ENCODE assay signal across 8 cellular contexts in genomic region chr12:56040963-56041578, GRCh38. TPM values are rescaled to one million over a fixed set of nuclear protein-coding genes. Genes with fewer than 3 reads are reported as not detected.
DNase-seq lines count a peak whose midpoint lies in the region; ATAC-seq, FAIRE-seq and TF ChIP-seq lines count a peak whose summit lies in the region.

No MANE protein-coding gene starts in this region.

- H2AFZ ChIP-seq in Loucy (ENCODE audit: low read length) = peak overlapping the region; percentile 79

- H4K20me1 ChIP-seq in Loucy (ENCODE audit: insufficient read depth, low read length, poor library complexity, severe bottlenecking) = peaks cover 24% of the 10 kb centered on the region

- peaks cover 64% of the 10 kb centered on the region for H3K4me1 Mint-ChIP-seq in nephron progenitor cell

- H3K27me3 Mint-ChIP-seq in nephron progenitor cell (ENCODE audit: low read depth, poor library complexity) = no peaks in the 10 kb centered on the region

- H3K9me2 ChIP-seq in Loucy (replicated peaks; ENCODE audit: low read depth, low read length) = no peaks in the 10 kb centered on the region

- peak overlapping the region; percentile 72 for H3K9ac ChIP-seq in Loucy (ENCODE audit: low read depth, low read length, poor library complexity, severe bottlenecking)

- H3K4me2 ChIP-seq in Loucy (ENCODE audit: low read depth, low read length, poor library complexity, severe bottlenecking) = peak overlapping the region; percentile 79

- DNase-seq in coronary artery (ENCODE audit: low spot score) = no peak
- DNase-seq in nephron progenitor cell = peak; percentile 16
- no peak for DNase-seq in NCI-H446 treated with DMSO at 0.1 percent for 48 hours (lab: John Stamatoyannopoulos, UW)
- no peak for DNase-seq in frontal cortex (ENCODE audit: low spot score in 2 of 2)
- no peak for DNase-seq in activated CD8-positive, alpha-beta memory T cell treated with anti-CD3 and anti-CD28 coated beads for 24 hours
- DNase-seq in superior temporal gyrus (ENCODE audit: extremely low spot score) = no peak

- H3K27me3 ChIP-seq in Loucy (ENCODE audit: insufficient read depth, low read length, poor library complexity, severe bottlenecking) = no peaks in the 10 kb centered on the region

- H3K36me3 ChIP-seq in Loucy (ENCODE audit: insufficient read depth, low read length) = peaks cover 26% of the 10 kb centered on the region

- H3K4me3 ChIP-seq in Loucy (ENCODE audit: low read length, poor library complexity, severe bottlenecking) (peak overlapping the region; percentile 66), coronary artery (peak overlapping the region; percentile 79)

- peak; percentile 0 for ATAC-seq in GM18498 (IDR thresholded peaks at IDR 0.05; ENCODE audit: unreplicated experiment)

- peaks cover 8% of the 10 kb centered on the region; the same call in 1 of the 2 replicates for H3F3A ChIP-seq in Loucy (ENCODE audit: low read depth)

- peaks cover 57% of the 10 kb centered on the region for H3K36me3 Mint-ChIP-seq in nephron progenitor cell (ENCODE audit: low read depth)

- FAIRE-seq in frontal cortex (lab: Jason Lieb, UNC) = no peak

- H3K9me3 Mint-ChIP-seq in nephron progenitor cell = no peaks in the 10 kb centered on the region

- peak overlapping the region; percentile 80 to 98 for H3K27ac ChIP-seq in coronary artery

- H3K79me2 ChIP-seq in Loucy (ENCODE audit: insufficient read depth, low read length) = peaks cover 35% of the 10 kb centered on the region

- TF ChIP-seq CTCF in Loucy (conservative IDR thresholded peaks at IDR 0.05; ENCODE audit: low read length) (no peak), coronary artery (IDR thresholded peaks at IDR 0.05) (no peak), nephron progenitor cell (IDR thresholded peaks at IDR 0.05) (no peak)

- H3K27ac Mint-ChIP-seq in nephron progenitor cell = peak overlapping the region; percentile 95

- peaks cover 24% of the 10 kb centered on the region for H3K4me1 ChIP-seq in Loucy (ENCODE audit: insufficient read depth, low read length, poor library complexity, severe bottlenecking)

- H3K9me3 ChIP-seq in Loucy (ENCODE audit: insufficient read depth, low read depth, low read length) = no peaks in the 10 kb centered on the region

- peak overlapping the region; percentile 98 for H3K4me3 Mint-ChIP-seq in nephron progenitor cell

RNA-seq across cellular contexts. Expression of gene RPS26, which starts 0.6 kb away (rescaled TPM):
- total RNA-seq in frontal cortex = 15.5 TPM

RNA-seq across cellular contexts. Expression of gene IKZF4, which starts 20.2 kb away (rescaled TPM):
- 1.6 TPM for total RNA-seq in frontal cortex

RNA-seq across cellular contexts. Expression of gene ERBB3, which starts 38.9 kb away (rescaled TPM):
- total RNA-seq in frontal cortex = 2.0 TPM

RNA-seq across cellular contexts. Expression of gene SUOX, which starts 44.0 kb away (rescaled TPM):
- 8.2 TPM for total RNA-seq in frontal cortex
